Comparison of ENCODE assay signal across 11 cellular contexts in genomic region chr7:43636093-43636492, GRCh38. TPM values are rescaled to one million over a fixed set of nuclear protein-coding genes. Genes with fewer than 3 reads are reported as not detected.
DNase-seq lines count a peak whose midpoint lies in the region; ATAC-seq, FAIRE-seq and TF ChIP-seq lines count a peak whose summit lies in the region.
"Had no signal": no experiment of that assay in that cellular context is flagged by ENCODE, and none has a peak within 500 bp of the region (broad histone marks: within the 10 kb centered on the region; RNA-seq: fewer than 3 reads in every experiment).

No MANE protein-coding gene starts in this region.

- no peak overlapping the region for H3K4me3 Mint-ChIP-seq in activated T-cell treated with anti-CD3 and anti-CD28 coated beads, Interleukin-2, amount 50 U/mL, for 72 hours
- H3K4me3 Mint-ChIP-seq: WTC11 had no signal

- no peak overlapping the region for H3K27ac Mint-ChIP-seq in activated T-cell treated with anti-CD3 and anti-CD28 coated beads, Interleukin-2, amount 50 U/mL, for 72 hours
- H3K27ac Mint-ChIP-seq: WTC11 had no signal

- no peak for TF ChIP-seq POLR2A in GM12892 (IDR thresholded peaks at IDR 0.05; ENCODE audit: low read depth, low read length)

- no peak overlapping the region for H3K4me3 ChIP-seq in choroid plexus epithelial cell (ENCODE audit: low read depth, low read length)

- no peak for TF ChIP-seq CTCF in choroid plexus epithelial cell (conservative IDR thresholded peaks at IDR 0.05; ENCODE audit: low read depth, low read length)
- no peak for TF ChIP-seq CTCF in omental fat pad (IDR thresholded peaks at IDR 0.05)

- ATAC-seq in omental fat pad (ENCODE audit: low FRiP score) = peak; percentile 87
- ATAC-seq in HG03432 (IDR thresholded peaks at IDR 0.05; ENCODE audit: unreplicated experiment) = no peak
- no peak for ATAC-seq in HG02981 (IDR thresholded peaks at IDR 0.05; ENCODE audit: unreplicated experiment)
- no peak for ATAC-seq in activated T-cell treated with anti-CD3 and anti-CD28 coated beads, Interleukin-2, amount 50 U/mL, for 72 hours (replicated peaks in 1 of 2)
- ATAC-seq: WTC11 had no signal

- peak; percentile 76 for DNase-seq in EL
- DNase-seq in NCI-H2029 treated with DMSO at 0.1 percent for 48 hours (lab: John Stamatoyannopoulos, UW) = peak; percentile 92
- peak; percentile 87 for DNase-seq in choroid plexus epithelial cell (ENCODE audit: low read depth)
- DNase-seq in omental fat pad (ENCODE audit: low spot score) = no peak
- no peak for DNase-seq in GM12892 (ENCODE audit: insufficient read length)
- no peak for DNase-seq in activated T-cell treated with anti-CD3 and anti-CD28 coated beads, Interleukin-2, amount 50 U/mL, for 72 hours
- DNase-seq: glutamatergic neuron had no signal

- no peaks in the 10 kb centered on the region for H3K9me3 Mint-ChIP-seq in activated T-cell treated with anti-CD3 and anti-CD28 coated beads, Interleukin-2, amount 50 U/mL, for 72 hours
- H3K9me3 Mint-ChIP-seq: WTC11 had no signal

- peaks cover 96% of the 10 kb centered on the region for H3K4me1 Mint-ChIP-seq in activated T-cell treated with anti-CD3 and anti-CD28 coated beads, Interleukin-2, amount 50 U/mL, for 72 hours (ENCODE audit: low read depth)
- H3K4me1 Mint-ChIP-seq: WTC11 had no signal

- H3K27me3 Mint-ChIP-seq in activated T-cell treated with anti-CD3 and anti-CD28 coated beads, Interleukin-2, amount 50 U/mL, for 72 hours (ENCODE audit: low read depth) = no peaks in the 10 kb centered on the region

- FAIRE-seq in GM12892 (lab: Jason Lieb, UNC) = no peak
- FAIRE-seq: G401.6 had no signal

- peaks cover 14 to 47% of the 10 kb centered on the region in 2 donors for H3K36me3 Mint-ChIP-seq in activated T-cell treated with anti-CD3 and anti-CD28 coated beads, Interleukin-2, amount 50 U/mL, for 72 hours (ENCODE audit: insufficient read depth in 2 of 2)

RNA-seq across cellular contexts. Expression of gene STK17A, which starts 53.2 kb away (rescaled TPM):
- 10 to 100 TPM; 12.9 to 60.2 (median 15.7) TPM for total RNA-seq in omental fat pad
- polyA plus RNA-seq in GM12892 (2012; ENCODE audit: missing spikeins) = 82.7 TPM
- total RNA-seq in activated T-cell treated with anti-CD3 and anti-CD28 coated beads, Interleukin-2, amount 50 U/mL, for 72 hours = 10 to 100 TPM; 49.2 to 56.4 TPM

Comparison
In these comparisons a context has a peak if more than half of its experiments do, and no peak if none do; other contexts are left out.
1. DNase-seq: peak in EL (single experiment), NCI-H2029 treated with DMSO at 0.1 percent for 48 hours (single experiment) and choroid plexus epithelial cell (single experiment); none in omental fat pad (single experiment), GM12892 (single experiment) and activated T-cell treated with anti-CD3 and anti-CD28 coated beads, Interleukin-2, amount 50 U/mL, for 72 hours (0 of 2).